In the genomic region with DNA sequence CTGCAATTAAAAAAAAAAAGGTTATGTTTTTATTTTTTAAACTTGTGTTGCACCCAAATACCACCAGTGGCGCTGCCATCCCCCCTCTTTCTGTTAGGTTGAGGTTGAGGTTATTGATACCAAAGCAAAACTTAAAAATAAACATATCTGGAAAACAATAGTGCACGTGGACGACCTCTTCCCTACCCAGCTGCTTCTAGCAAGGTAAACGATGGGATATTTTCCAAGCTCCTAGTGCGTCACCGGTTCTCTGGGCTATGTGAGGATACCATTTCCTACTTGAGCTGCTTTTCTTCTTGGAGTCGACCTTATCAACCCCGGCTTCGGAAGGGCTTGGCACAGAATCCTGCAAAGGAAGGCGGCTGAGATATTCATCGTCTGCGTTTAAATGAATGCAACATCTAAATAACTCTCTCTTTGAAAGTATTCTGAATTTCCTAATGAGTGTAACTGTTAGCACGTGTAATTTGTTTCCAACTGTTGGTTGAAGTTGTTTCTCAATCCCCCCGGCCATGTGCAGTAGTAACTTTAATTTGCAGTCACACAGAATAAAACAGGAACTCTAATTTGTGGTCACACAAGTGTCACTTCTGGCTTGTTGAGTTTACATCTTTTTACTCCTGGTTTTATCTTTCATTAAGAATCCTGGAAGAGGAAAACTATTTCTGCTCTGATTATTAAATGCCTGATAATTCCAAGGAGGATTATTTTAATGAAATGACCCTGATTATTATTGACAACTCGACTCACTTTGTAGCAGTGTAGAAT, we compare ENCODE assay signal across 8 cellular contexts. TPM values are rescaled to one million over a fixed set of nuclear protein-coding genes. Genes with fewer than 3 reads are reported as not detected.
A peak's percentile ranks its signal among the peaks of the same experiment; 100 is the strongest.
DNase-seq lines count a peak whose midpoint lies in the region; ATAC-seq and TF ChIP-seq lines count a peak whose summit lies in the region.

No MANE protein-coding gene starts in this region.

- TF ChIP-seq POLR2A in erythroblast (IDR thresholded peaks at IDR 0.05; ENCODE audit: low read length) (no peak), uterus (IDR thresholded peaks at IDR 0.05) (no peak)

- H3K27me3 ChIP-seq in ACC112 (ENCODE audit: insufficient read depth, low read length), result no peaks in the 10 kb centered on the region
- H3K27me3 ChIP-seq in uterus, result no peaks in the 10 kb centered on the region

- peak; percentile 46; the same call in 1 of the 3 replicates for TF ChIP-seq CTCF in GM12872 (IDR thresholded peaks at IDR 0.05; ENCODE audit: insufficient read depth, low read depth, low read length)
- TF ChIP-seq CTCF in uterus (IDR thresholded peaks at IDR 0.05), result peak in 1 of 4 experiments; percentile 32

- peaks cover 25% of the 10 kb centered on the region for H3K4me1 Mint-ChIP-seq in T-helper 1 cell treated with Interleukin-12 subunit alpha and Interleukin-12 subunit beta and Interleukin-4 antibody, amounts not matched to agents 30 μg/mL and 1 μg/mL, for 36 hours (ENCODE audit: low read depth)

- H3K4me3 ChIP-seq in ACC112 (ENCODE audit: low read depth, low read length) (peak overlapping the region; percentile 100), uterus (peak overlapping the region; percentile 91 to 92)

- peak; percentile 76 for DNase-seq in NCI-H146 (lab: John Stamatoyannopoulos, UW)
- peak; percentile 61 for DNase-seq in erythroblast (lab: John Stamatoyannopoulos, UW)
- peak; percentile 46 for DNase-seq in mucosa of gallbladder (ENCODE audit: low spot score)
- DNase-seq in uterus, result peak; percentile 26 to 53

- ATAC-seq in GM19452 (IDR thresholded peaks at IDR 0.05; ENCODE audit: unreplicated experiment), result no peak

- peak overlapping the region; percentile 90 for H3K27ac Mint-ChIP-seq in T-helper 1 cell treated with Interleukin-12 subunit alpha and Interleukin-12 subunit beta and Interleukin-4 antibody, amounts not matched to agents 30 μg/mL and 1 μg/mL, for 36 hours

- H3K27me3 Mint-ChIP-seq in T-helper 1 cell treated with Interleukin-12 subunit alpha and Interleukin-12 subunit beta and Interleukin-4 antibody, amounts not matched to agents 30 μg/mL and 1 μg/mL, for 36 hours (ENCODE audit: low read depth), result no peaks in the 10 kb centered on the region

- H3K9me3 Mint-ChIP-seq in T-helper 1 cell treated with Interleukin-12 subunit alpha and Interleukin-12 subunit beta and Interleukin-4 antibody, amounts not matched to agents 30 μg/mL and 1 μg/mL, for 36 hours, result no peaks in the 10 kb centered on the region

- peak overlapping the region; percentile 100 for H2AFZ ChIP-seq in ACC112 (ENCODE audit: low read length, unreplicated experiment)

- H3K4me1 ChIP-seq in ACC112 (ENCODE audit: control insufficient read depth, insufficient read depth, low read length, unreplicated experiment) (peaks cover 21% of the 10 kb centered on the region), uterus (peaks cover 0 to 5% of the 10 kb centered on the region in 2 donors)

- H3K27ac ChIP-seq in ACC112 (ENCODE audit: low read depth, low read length) (peak overlapping the region; percentile 95; the same call in 1 of the 2 replicates), uterus (peak overlapping the region; percentile 83 to 89)

- H3K36me3 Mint-ChIP-seq in T-helper 1 cell treated with Interleukin-12 subunit alpha and Interleukin-12 subunit beta and Interleukin-4 antibody, amounts not matched to agents 30 μg/mL and 1 μg/mL, for 36 hours (ENCODE audit: low read depth), result peaks cover 6% of the 10 kb centered on the region

- peak overlapping the region; percentile 93 for H3K4me3 Mint-ChIP-seq in T-helper 1 cell treated with Interleukin-12 subunit alpha and Interleukin-12 subunit beta and Interleukin-4 antibody, amounts not matched to agents 30 μg/mL and 1 μg/mL, for 36 hours

- no peaks in the 10 kb centered on the region for H3K9me3 ChIP-seq in uterus

- no peaks in the 10 kb centered on the region; the same call in 1 of the 2 replicates for H3K36me3 ChIP-seq in ACC112 (ENCODE audit: insufficient read depth, low read length)
- no peaks in the 10 kb centered on the region for H3K36me3 ChIP-seq in uterus

- intact Hi-C loops in uterus (cut with DNase I; ENCODE audit: low total_unique reads), result loop anchor here (2.0 kb wide), 1 partner anchor 67 kb away; the partner anchor contains the start of gene AP3B1

- H3K79me2 ChIP-seq in ACC112 (ENCODE audit: control insufficient read depth, insufficient read depth, low read length, unreplicated experiment), result peaks cover 55% of the 10 kb centered on the region

RNA-seq across cellular contexts. Expression of gene SCAMP1, which starts 1.0 kb away (rescaled TPM):
- 35.9 TPM for total RNA-seq in mucosa of gallbladder
- 10 to 100 TPM; 14.9 to 94.1 (median 58.6) TPM for total RNA-seq in uterus
